ENCODE assay signal across 7 cellular contexts in genomic region chr11:20097319-20098221, GRCh38.
DNase-seq lines count a peak whose midpoint lies in the region; TF ChIP-seq lines count a peak whose summit lies in the region.

No MANE protein-coding gene starts in this region.

- no peak for TF ChIP-seq POLR2A in thyroid gland (IDR thresholded peaks at IDR 0.05)

- POLR2A ChIA-PET in HEK293T (lab: Yijun Ruan, JAX): interaction anchor here (0.7 kb wide), 1 partner anchor 74 kb away, joined by 3 read pairs; no protein-coding TSS in a partner anchor

- no peaks in the 10 kb centered on the region for H3K27me3 ChIP-seq in thyroid gland
- H3K27me3 ChIP-seq in WERI-Rb-1 (ENCODE audit: insufficient read depth, low read depth, severe bottlenecking): no peaks in the 10 kb centered on the region

- H3K36me3 ChIP-seq in thyroid gland (peaks cover 15 to 35% of the 10 kb centered on the region in 2 donors), WERI-Rb-1 (peaks cover 98% of the 10 kb centered on the region)

- 38% methylated on average over 13 of the region's 13 CpGs for WGBS in thyroid gland, 2 donors

- DNase-seq in HEK293T (ENCODE audit: extremely low spot score) (no peak), T1000 (lab: John Stamatoyannopoulos, UW) (peak; percentile 12), hepatic stellate cell (ENCODE audit: low spot score) (peak; percentile 70), thyroid gland (peak; percentile 65 to 73), ureter (ENCODE audit: low spot score) (no peak), WERI-Rb-1 (no peak)
- no peak for DNase-seq in activated CD4-positive, alpha-beta T cell treated with anti-CD3 and anti-CD28 coated beads for 1 hour

- H3K27ac ChIP-seq in thyroid gland: peak overlapping the region; percentile 51 to 70 (median 65)
- H3K27ac ChIP-seq in WERI-Rb-1: no peak overlapping the region

- TF ChIP-seq CTCF in thyroid gland (IDR thresholded peaks at IDR 0.05) (no peak), WERI-Rb-1 (IDR thresholded peaks at IDR 0.05; ENCODE audit: low read depth, low read length) (no peak)

- H3K9me3 ChIP-seq in thyroid gland (no peaks in the 10 kb centered on the region), WERI-Rb-1 (ENCODE audit: severe bottlenecking) (no peaks in the 10 kb centered on the region)

- H3K4me3 ChIP-seq in thyroid gland (replicated peaks in 1 of 3) (no peak overlapping the region), WERI-Rb-1 (ENCODE audit: low read depth, low read length) (no peak overlapping the region)

- intact Hi-C loops in thyroid gland (cut with DNase I): no loop called here

- peaks cover 27 to 42% of the 10 kb centered on the region in 2 donors for H3K4me1 ChIP-seq in thyroid gland

- CTCF ChIA-PET in HEK293T (lab: Yijun Ruan, JAX): interaction anchor here (0.6 to 1.3 kb wide), 2 partner anchors 92 to 145 kb away, joined by 3 read pairs; no protein-coding TSS in a partner anchor

TF ChIP-seq in HEK293T, 16 proteins besides CTCF, POLR2A, EP300 and RAD21:
- TF ChIP-seq ZNF384 (IDR thresholded peaks at IDR 0.05) (no peak), PKNOX1 (IDR thresholded peaks at IDR 0.05) (peak; percentile 59)
TF ChIP-seq in HEK293T: peak in this region for 1.

Comparison
In these comparisons a context has a peak if more than half of its experiments do, and no peak if none do; other contexts are left out.
1. DNase-seq: peak in T1000 (single experiment), hepatic stellate cell (single experiment) and thyroid gland (2 of 2); none in HEK293T (single experiment), ureter (single experiment), WERI-Rb-1 (single experiment) and activated CD4-positive, alpha-beta T cell treated with anti-CD3 and anti-CD28 coated beads for 1 hour (single experiment).